ENCODE assay signal across 8 cellular contexts in the genomic region with DNA sequence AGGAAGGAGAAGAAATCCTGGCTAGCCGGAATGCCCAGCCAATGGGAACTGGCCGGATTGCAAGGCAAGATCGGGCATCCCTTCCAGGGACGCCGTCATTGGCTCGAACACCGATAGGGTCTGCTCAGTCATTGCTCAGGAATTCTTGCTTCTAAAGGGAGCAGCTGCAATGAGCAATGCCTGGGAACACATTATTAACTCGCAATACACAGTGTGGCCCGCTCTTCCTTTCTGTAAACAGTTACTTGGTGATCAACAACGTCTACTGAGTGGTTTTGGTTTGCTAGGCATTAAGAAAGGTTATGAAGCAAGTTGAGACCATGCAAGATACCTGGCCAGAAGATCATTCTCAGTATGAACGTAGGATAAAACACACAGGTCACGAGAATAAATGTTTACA.
DNase-seq lines count a peak whose midpoint lies in the region; ATAC-seq and TF ChIP-seq lines count a peak whose summit lies in the region.

No MANE protein-coding gene starts in this region.

- DNase-seq in NT2/D1 (ENCODE audit: low read depth, low spot score) (peak; percentile 1), progenitor cell of endocrine pancreas (ENCODE audit: low spot score, unreplicated experiment) (no peak), globus pallidus (ENCODE audit: low spot score) (no peak), NCI-H82 treated with DMSO at 0.1 percent for 48 hours (lab: John Stamatoyannopoulos, UW; ENCODE audit: unreplicated experiment) (no peak), Ammon's horn (ENCODE audit: low spot score) (no peak), GDM1 (lab: John Stamatoyannopoulos, UW) (no peak)

- no peaks in the 10 kb centered on the region for H3K4me1 ChIP-seq in NT2/D1 (ENCODE audit: insufficient read depth, insufficient read length)

- peaks cover 25% of the 10 kb centered on the region for H3K4me1 Mint-ChIP-seq in progenitor cell of endocrine pancreas (ENCODE audit: low read depth)

- no peaks in the 10 kb centered on the region for H3K9me3 ChIP-seq in NT2/D1 (ENCODE audit: insufficient read depth, low read length)

- H3K9ac ChIP-seq in NT2/D1 (ENCODE audit: insufficient read length, low read depth): no peak overlapping the region

- no peak overlapping the region for H3K4me3 ChIP-seq in NT2/D1 (ENCODE audit: insufficient read length, low read depth)

- H3K9me3 Mint-ChIP-seq in progenitor cell of endocrine pancreas (ENCODE audit: low read depth): no peaks in the 10 kb centered on the region

- H3K27me3 ChIP-seq in NT2/D1 (ENCODE audit: insufficient read depth, insufficient read length): no peaks in the 10 kb centered on the region

- peak overlapping the region; percentile 27 for H3K27ac Mint-ChIP-seq in progenitor cell of endocrine pancreas

- H3K27me3 Mint-ChIP-seq in progenitor cell of endocrine pancreas: no peaks in the 10 kb centered on the region

- ATAC-seq in GM19455 (IDR thresholded peaks at IDR 0.05; ENCODE audit: unreplicated experiment) (peak; percentile 34), esophagus mucosa (peak; percentile 91)

- no peaks in the 10 kb centered on the region for H3K36me3 ChIP-seq in NT2/D1 (ENCODE audit: insufficient read depth, insufficient read length, low read length)

- TF ChIP-seq CTCF in progenitor cell of endocrine pancreas (IDR thresholded peaks at IDR 0.05; ENCODE audit: unreplicated experiment): no peak

- no peak overlapping the region for H3K4me3 Mint-ChIP-seq in progenitor cell of endocrine pancreas (ENCODE audit: low read depth)

- H3K36me3 Mint-ChIP-seq in progenitor cell of endocrine pancreas (ENCODE audit: insufficient read depth): no peaks in the 10 kb centered on the region
